In the genomic region with DNA sequence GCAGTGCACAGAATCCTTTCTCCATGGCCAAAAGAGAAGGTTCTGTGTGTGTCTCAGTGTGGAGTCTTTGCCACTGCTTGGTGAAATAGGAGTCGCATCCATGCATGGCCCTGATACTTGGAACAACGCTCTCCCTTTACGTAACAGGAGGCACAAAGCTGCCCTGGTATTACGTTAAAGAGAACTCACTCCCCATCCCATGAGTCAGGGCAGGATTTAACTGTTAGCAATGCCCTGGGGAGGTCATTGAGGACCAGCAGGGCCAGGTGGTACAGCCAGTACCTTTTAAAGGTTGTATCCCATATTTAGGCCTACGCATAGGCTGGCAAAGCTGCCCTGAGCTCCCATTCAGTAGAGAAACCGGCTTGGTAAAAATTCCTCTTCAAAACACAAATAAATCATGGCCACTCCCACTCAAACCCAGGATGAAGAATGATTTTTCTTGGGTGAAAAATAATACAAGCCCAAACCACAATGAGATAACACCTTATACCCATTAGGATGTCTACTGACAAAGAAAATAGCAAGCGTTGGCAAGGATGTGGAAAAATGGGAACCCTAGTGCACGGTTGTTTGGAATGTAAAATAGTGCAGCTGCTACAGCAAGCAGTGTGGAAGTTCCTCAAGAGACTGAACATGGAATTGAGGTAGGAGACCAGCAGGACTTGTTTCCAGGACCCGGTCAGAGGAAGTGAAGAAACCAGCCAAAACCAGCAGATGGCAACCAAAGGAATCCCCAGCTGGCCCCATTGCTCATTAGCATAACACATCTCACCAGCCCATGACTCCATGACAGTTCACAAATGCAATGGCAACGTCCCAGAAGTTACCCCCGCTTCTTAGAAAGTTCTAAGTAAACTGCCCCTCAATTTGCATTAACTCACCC, we compare ENCODE assay signal across 14 cellular contexts. TPM values are rescaled to one million over a fixed set of nuclear protein-coding genes. Genes with fewer than 3 reads are reported as not detected.
DNase-seq lines count a peak whose midpoint lies in the region; ATAC-seq and TF ChIP-seq lines count a peak whose summit lies in the region.
"Had no signal": no experiment of that assay in that cellular context is flagged by ENCODE, and none has a peak within 500 bp of the region (broad histone marks: within the 10 kb centered on the region; RNA-seq: fewer than 3 reads in every experiment).

No MANE protein-coding gene starts in this region.

- no peaks in the 10 kb centered on the region for H3K36me3 ChIP-seq in cardiac muscle cell
- H3K36me3 ChIP-seq in left ventricle myocardium inferior = peaks cover 6% of the 10 kb centered on the region
- H3K36me3 ChIP-seq: gastroesophageal sphincter had no signal

- H3K9me3 Mint-ChIP-seq in activated CD4-positive, alpha-beta memory T cell treated with anti-CD3 and anti-CD28 coated beads for 36 hours = peaks cover 13% of the 10 kb centered on the region

- H3K36me3 Mint-ChIP-seq in activated CD4-positive, alpha-beta memory T cell treated with anti-CD3 and anti-CD28 coated beads for 36 hours = peaks cover 3% of the 10 kb centered on the region
- H3K36me3 Mint-ChIP-seq: activated naive CD4-positive, alpha-beta T cell treated with anti-CD3 and anti-CD28 coated beads, Interleukin-2, amount 10 ng/mL, durations not matched to agents 7 days and 5 days; type B pancreatic cell had no signal

- H3K9me3 ChIP-seq in cardiac muscle cell (ENCODE audit: low read depth) (no peaks in the 10 kb centered on the region), left ventricle myocardium inferior (replicated peaks) (peaks cover 15% of the 10 kb centered on the region)
- H3K9me3 ChIP-seq: gastroesophageal sphincter had no signal

- POLR2A ChIA-PET in activated CD4-positive, alpha-beta memory T cell treated with anti-CD3 and anti-CD28 coated beads for 36 hours (lab: Charles Lee) = no interaction called here

- H3K27ac Mint-ChIP-seq in activated CD4-positive, alpha-beta memory T cell treated with anti-CD3 and anti-CD28 coated beads for 36 hours = no peak overlapping the region
- H3K27ac Mint-ChIP-seq: activated naive CD4-positive, alpha-beta T cell treated with anti-CD3 and anti-CD28 coated beads, Interleukin-2, amount 10 ng/mL, durations not matched to agents 7 days and 5 days; type B pancreatic cell had no signal

- in situ Hi-C loops in GM13976 (cut with MboI; ENCODE audit: low sequenced_read_pairs, unreplicated experiment) = no loop called here

- CTCF ChIA-PET in activated CD4-positive, alpha-beta memory T cell treated with anti-CD3 and anti-CD28 coated beads for 36 hours (lab: Charles Lee) = no interaction called here

- TF ChIP-seq CTCF in cardiac muscle cell (IDR thresholded peaks at IDR 0.05; ENCODE audit: low read depth, low read length) (peak; percentile 18), left ventricle myocardium inferior (IDR thresholded peaks at IDR 0.05; ENCODE audit: borderline replicate concordance) (no peak), fibroblast of mammary gland (conservative IDR thresholded peaks at IDR 0.05; ENCODE audit: control insufficient read depth, insufficient read depth, low read depth, low read length) (peak; percentile 18), GM13976 (IDR thresholded peaks at IDR 0.05; ENCODE audit: borderline replicate concordance, control extremely low read depth, extremely low read depth, insufficient read depth, missing control alignments) (no peak)

- no peaks in the 10 kb centered on the region for H3K4me1 ChIP-seq in cardiac muscle cell (ENCODE audit: low read depth)
- peaks cover 23% of the 10 kb centered on the region for H3K4me1 ChIP-seq in left ventricle myocardium inferior

- H3K4me3 ChIP-seq in cardiac muscle cell (no peak overlapping the region), left ventricle myocardium inferior (no peak overlapping the region), fibroblast of mammary gland (ENCODE audit: control insufficient read depth, low read depth, low read length) (no peak overlapping the region)
- H3K4me3 ChIP-seq: gastroesophageal sphincter had no signal

- H3K4me3 Mint-ChIP-seq in activated CD4-positive, alpha-beta memory T cell treated with anti-CD3 and anti-CD28 coated beads for 36 hours = no peak overlapping the region
- H3K4me3 Mint-ChIP-seq: activated naive CD4-positive, alpha-beta T cell treated with anti-CD3 and anti-CD28 coated beads, Interleukin-2, amount 10 ng/mL, durations not matched to agents 7 days and 5 days; neural crest cell; type B pancreatic cell had no signal

- peak in 1 of 2 donors; percentile 86 for DNase-seq in cardiac muscle cell (ENCODE audit: low read depth in 1 of 2, low spot score in 1 of 2)
- no peak for DNase-seq in left ventricle myocardium inferior
- peak; percentile 12 for DNase-seq in RKO (ENCODE audit: low spot score)
- peak; percentile 39 for DNase-seq in fibroblast of mammary gland (ENCODE audit: low read depth)
- DNase-seq in stromal cell of bone marrow (ENCODE audit: low read depth) = peak; percentile 64
- DNase-seq in GM13976 (ENCODE audit: low spot score) = no peak
- no peak for DNase-seq in activated CD4-positive, alpha-beta memory T cell treated with anti-CD3 and anti-CD28 coated beads for 36 hours
- DNase-seq: activated naive CD4-positive, alpha-beta T cell treated with anti-CD3 and anti-CD28 coated beads, Interleukin-2, amount 10 ng/mL, durations not matched to agents 7 days and 5 days; NCI-H2029 treated with DMSO at 0.1 percent for 48 hours had no signal

- no peaks in the 10 kb centered on the region for H3K27me3 ChIP-seq in cardiac muscle cell
- no peaks in the 10 kb centered on the region for H3K27me3 ChIP-seq in left ventricle myocardium inferior (ENCODE audit: low read depth)
- H3K27me3 ChIP-seq: gastroesophageal sphincter had no signal

- intact Hi-C loops in left ventricle myocardium inferior (cut with micrococcal nuclease) = no loop called here
- intact Hi-C loops in activated CD4-positive, alpha-beta memory T cell treated with anti-CD3 and anti-CD28 coated beads for 36 hours (cut with micrococcal nuclease) = no loop called here

- peaks cover 17% of the 10 kb centered on the region for H3K27me3 Mint-ChIP-seq in activated CD4-positive, alpha-beta memory T cell treated with anti-CD3 and anti-CD28 coated beads for 36 hours
- H3K27me3 Mint-ChIP-seq: type B pancreatic cell had no signal

- H3K27ac ChIP-seq in cardiac muscle cell = no peak overlapping the region
- no peak overlapping the region for H3K27ac ChIP-seq in left ventricle myocardium inferior (replicated peaks)
- H3K27ac ChIP-seq: KMS-11 had no signal

- H3K4me1 Mint-ChIP-seq in activated CD4-positive, alpha-beta memory T cell treated with anti-CD3 and anti-CD28 coated beads for 36 hours (ENCODE audit: low read depth) = no peaks in the 10 kb centered on the region
- H3K4me1 Mint-ChIP-seq: activated naive CD4-positive, alpha-beta T cell treated with anti-CD3 and anti-CD28 coated beads, Interleukin-2, amount 10 ng/mL, durations not matched to agents 7 days and 5 days; neural crest cell had no signal

- no peak for ATAC-seq in GM19023 (IDR thresholded peaks at IDR 0.05; ENCODE audit: unreplicated experiment)
- ATAC-seq: gastroesophageal sphincter had no signal

RNA-seq across cellular contexts. Expression of gene MYLK4, which starts 37.0 kb away (rescaled TPM):
- total RNA-seq in cardiac muscle cell (0.56 and 0.69 TPM in 2 replicates), left ventricle myocardium inferior (1.2 TPM)
- 0.23 and 0.64 TPM in 2 replicates for polyA plus RNA-seq in cardiac muscle cell
- total RNA-seq in activated CD4-positive, alpha-beta memory T cell treated with anti-CD3 and anti-CD28 coated beads for 36 hours = under 1 TPM; 0.05 to 0.07 TPM

RNA-seq across cellular contexts. Expression of gene WRNIP1, which starts 51.5 kb away (rescaled TPM):
- total RNA-seq in cardiac muscle cell = 63.0 and 89.9 TPM in 2 replicates
- 59.2 and 77.7 TPM in 2 replicates for polyA plus RNA-seq in cardiac muscle cell
- total RNA-seq in left ventricle myocardium inferior = 39.4 TPM
- 10 to 100 TPM; 32.7 to 32.8 TPM for total RNA-seq in activated CD4-positive, alpha-beta memory T cell treated with anti-CD3 and anti-CD28 coated beads for 36 hours

Comparison
In these comparisons a context has a peak if more than half of its experiments do, and no peak if none do; other contexts are left out.
1. CTCF ChIP-seq: peak in cardiac muscle cell (single experiment) and fibroblast of mammary gland (single experiment); none in left ventricle myocardium inferior (single experiment) and GM13976 (single experiment).
2. DNase-seq: peak in RKO (single experiment), fibroblast of mammary gland (single experiment) and stromal cell of bone marrow (single experiment); none in left ventricle myocardium inferior (single experiment), GM13976 (single experiment) and activated CD4-positive, alpha-beta memory T cell treated with anti-CD3 and anti-CD28 coated beads for 36 hours (single experiment).